In genomic region chr20:48451401-48451800, GRCh38 we compare ENCODE assay signal across 24 cellular contexts.
"Had no signal": no experiment of that assay in that cellular context is flagged by ENCODE, and none has a peak within 500 bp of the region (broad histone marks: within the 10 kb centered on the region; RNA-seq: fewer than 3 reads in every experiment).

No MANE protein-coding gene starts in this region.

- H2AFZ ChIP-seq: hepatocyte had no signal

- H3K79me2 ChIP-seq: hepatocyte had no signal

- H3K4me3 Mint-ChIP-seq: activated naive CD8-positive, alpha-beta T cell treated with anti-CD3 and anti-CD28 coated beads for 36 hours; central memory CD8-positive, alpha-beta T cell; naive thymus-derived CD4-positive, alpha-beta T cell; neural crest cell had no signal

- H3K27me3 ChIP-seq: hepatocyte, thyroid gland had no signal

- H3K27ac Mint-ChIP-seq: activated naive CD8-positive, alpha-beta T cell treated with anti-CD3 and anti-CD28 coated beads for 36 hours; naive thymus-derived CD4-positive, alpha-beta T cell had no signal

- H3K4me1 ChIP-seq: breast epithelium, left ventricle myocardium inferior, thyroid gland, upper lobe of right lung had no signal

- H3K36me3 ChIP-seq: breast epithelium, esophagus muscularis mucosa, left ventricle myocardium inferior, thyroid gland, upper lobe of right lung had no signal

- H3K27ac ChIP-seq: breast epithelium, esophagus muscularis mucosa, hepatocyte, left ventricle myocardium inferior, thyroid gland, upper lobe of right lung had no signal

- ATAC-seq: naive thymus-derived CD4-positive, alpha-beta T cell; right cardiac atrium; stimulated activated naive CD8-positive, alpha-beta T cell treated with anti-CD3 and anti-CD28 coated beads, Interleukin-15, Interleukin-2, amounts not matched to agents 100 U/mL and 50 U/mL, for 24 hours; upper lobe of right lung had no signal

- DNase-seq: activated CD4-positive, alpha-beta T cell treated with anti-CD3 and anti-CD28 coated beads for 4 hours; activated CD4-positive, alpha-beta T cell treated with anti-CD3 and anti-CD28 coated beads, Interleukin-2, amount 50 U/mL, for 48 hours; activated CD4-positive, CD25-positive, alpha-beta regulatory T cell; activated CD8-positive, alpha-beta memory T cell treated with anti-CD3 and anti-CD28 coated beads, Interleukin-2, amount 50 U/mL, for 48 hours; activated naive CD4-positive, alpha-beta T cell treated with Interleukin-2 at 50 U/mL for 16 hours; activated naive CD8-positive, alpha-beta T cell treated with anti-CD3 and anti-CD28 coated beads for 36 hours; activated T-cell treated with anti-CD3 and anti-CD28 coated beads, Interleukin-2, amount 50 U/mL, for 48 hours; amniotic stem cell; effector memory CD4-positive, alpha-beta T cell; glutamatergic neuron; left ventricle myocardium inferior; naive thymus-derived CD4-positive, alpha-beta T cell; right cardiac atrium; stimulated activated CD4-positive, alpha-beta T cell treated with anti-CD3 and anti-CD28 coated beads, Interleukin-12 subunit alpha, Interleukin-12 subunit beta, amount 100 ng/mL, for 4 hours; stimulated activated CD4-positive, alpha-beta T cell treated with anti-CD3 and anti-CD28 coated beads, Interleukin-4, amount 100 ng/mL, for 4 hours; stimulated activated naive CD8-positive, alpha-beta T cell treated with anti-CD3 and anti-CD28 coated beads, Interleukin-15, Interleukin-2, amounts not matched to agents 100 U/mL and 50 U/mL, for 24 hours; T-helper 9 cell; thyroid gland; upper lobe of right lung had no signal

- H3K9me3 Mint-ChIP-seq: activated naive CD8-positive, alpha-beta T cell treated with anti-CD3 and anti-CD28 coated beads for 36 hours; central memory CD8-positive, alpha-beta T cell; neural crest cell had no signal

- H3K36me3 Mint-ChIP-seq: activated naive CD8-positive, alpha-beta T cell treated with anti-CD3 and anti-CD28 coated beads for 36 hours; naive thymus-derived CD4-positive, alpha-beta T cell had no signal

- H3K9me3 ChIP-seq: breast epithelium, esophagus muscularis mucosa, left ventricle myocardium inferior, thyroid gland, upper lobe of right lung had no signal

- H3K4me3 ChIP-seq: breast epithelium, esophagus muscularis mucosa, hepatocyte, left ventricle myocardium inferior, thyroid gland, upper lobe of right lung had no signal

- H3K4me1 Mint-ChIP-seq: activated naive CD8-positive, alpha-beta T cell treated with anti-CD3 and anti-CD28 coated beads for 36 hours; central memory CD8-positive, alpha-beta T cell; naive thymus-derived CD4-positive, alpha-beta T cell had no signal

- H3K4me2 ChIP-seq: hepatocyte had no signal
